ENCODE assay signal across 7 cellular contexts in the genomic region with DNA sequence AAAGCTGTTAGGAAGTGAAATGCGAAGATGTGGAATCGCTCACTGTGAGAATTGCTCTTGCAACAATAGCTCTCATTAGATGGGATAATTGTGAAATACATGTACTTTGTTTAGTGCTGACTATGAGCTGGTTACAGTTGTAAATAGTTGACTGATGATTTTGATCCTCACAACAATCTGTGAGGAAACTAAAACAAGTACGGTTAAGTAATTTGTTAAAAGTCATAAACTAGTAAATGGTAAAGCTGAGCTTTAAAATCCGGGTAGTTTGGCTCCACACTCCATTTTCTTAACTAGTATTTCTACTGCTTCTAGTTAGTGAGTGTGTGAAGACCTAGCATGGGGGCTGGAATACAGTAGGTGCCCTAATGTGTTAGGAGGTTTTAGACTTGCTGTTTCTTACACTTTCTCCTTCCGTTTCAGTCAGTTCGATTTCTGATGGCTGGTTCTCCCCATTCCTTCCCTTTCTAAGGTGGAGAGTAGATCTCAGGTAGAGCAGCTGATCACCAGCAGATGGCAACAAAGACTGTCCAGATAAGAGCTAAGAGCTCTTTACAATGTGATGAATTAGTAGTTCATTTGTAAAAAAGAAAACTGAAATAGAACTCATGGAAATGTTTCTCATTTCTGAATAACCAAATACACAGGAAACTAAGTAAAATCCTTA. TPM values are rescaled to one million over a fixed set of nuclear protein-coding genes. Genes with fewer than 3 reads are reported as not detected.
DNase-seq lines count a peak whose midpoint lies in the region; ATAC-seq and TF ChIP-seq lines count a peak whose summit lies in the region.

No MANE protein-coding gene starts in this region.

- intact Hi-C loops in prostate gland (cut with DNase I), result loop anchor here (2.0 to 10.0 kb wide), 3 partner anchors 166 to 371 kb away; a partner anchor contains a TSS

- H3K27ac Mint-ChIP-seq in GM23338, result no peak overlapping the region

- H3K27me3 Mint-ChIP-seq in GM23338 (ENCODE audit: insufficient read depth, low read depth, poor library complexity), result peaks cover 20% of the 10 kb centered on the region

- H3K27ac ChIP-seq in GM23338 (ENCODE audit: low read depth) (no peak overlapping the region), VCaP (no peak overlapping the region), prostate gland (no peak overlapping the region)

- H3K4me3 ChIP-seq in GM23338, result no peak overlapping the region
- no peak overlapping the region for H3K4me3 ChIP-seq in fibroblast of villous mesenchyme (ENCODE audit: low read depth, low read length)
- H3K4me3 ChIP-seq in prostate gland, result no peak overlapping the region

- no peaks in the 10 kb centered on the region; the same call in 1 of the 2 replicates for H3F3A ChIP-seq in GM23338 (replicated peaks; ENCODE audit: low read depth)

- H3K36me3 ChIP-seq in GM23338 (ENCODE audit: insufficient read depth), result no peaks in the 10 kb centered on the region
- no peaks in the 10 kb centered on the region for H3K36me3 ChIP-seq in prostate gland

- no peaks in the 10 kb centered on the region for H4K20me1 ChIP-seq in GM23338 (replicated peaks; ENCODE audit: insufficient read depth)

- TF ChIP-seq CTCF in GM23338 (conservative IDR thresholded peaks at IDR 0.05; ENCODE audit: low read depth in 2 of 2), result peak; percentile 73 to 75
- TF ChIP-seq CTCF in VCaP (conservative IDR thresholded peaks at IDR 0.05), result peak; percentile 82
- TF ChIP-seq CTCF in fibroblast of villous mesenchyme (IDR thresholded peaks at IDR 0.05; ENCODE audit: insufficient read depth, low read depth, low read length), result peak; percentile 67
- peak in 3 of 4 experiments; percentile 46 to 67 (median 64) for TF ChIP-seq CTCF in prostate gland (IDR thresholded peaks at IDR 0.05)

- no peaks in the 10 kb centered on the region for H3K9me3 ChIP-seq in prostate gland

- H2AFZ ChIP-seq in GM23338, result no peak overlapping the region

- WGBS in prostate gland, result 28% methylated on average over 6 of the region's 6 CpGs

- H3K4me2 ChIP-seq in GM23338, result no peak overlapping the region

- TF ChIP-seq POLR2A in prostate gland (IDR thresholded peaks at IDR 0.05), result no peak

- ATAC-seq in GM23338, result peak; percentile 20

- no peaks in the 10 kb centered on the region for H3K79me2 ChIP-seq in GM23338 (replicated peaks; ENCODE audit: insufficient read depth)

- no peaks in the 10 kb centered on the region for H3K9me2 ChIP-seq in GM23338 (ENCODE audit: insufficient read depth)

- peaks cover 11% of the 10 kb centered on the region for H3K27me3 ChIP-seq in GM23338 (ENCODE audit: insufficient read depth)
- H3K27me3 ChIP-seq in prostate gland (replicated peaks; ENCODE audit: insufficient read depth), result no peaks in the 10 kb centered on the region

- DNase-seq in Daoy (ENCODE audit: low read depth) (peak; percentile 41), GM23338 (ENCODE audit: low spot score) (peak; percentile 70), NCI-H2029 treated with DMSO at 0.1 percent for 48 hours (lab: John Stamatoyannopoulos, UW) (peak; percentile 72), fibroblast of villous mesenchyme (ENCODE audit: low read depth) (peak; percentile 60), prostate gland (ENCODE audit: low spot score) (peak; percentile 30)
- DNase-seq in effector CD8-positive, alpha-beta T cell (lab: John Stamatoyannopoulos, UW), result no peak

- H3K36me3 Mint-ChIP-seq in GM23338 (ENCODE audit: low read depth), result no peaks in the 10 kb centered on the region

- H3K9me3 Mint-ChIP-seq in GM23338, result no peaks in the 10 kb centered on the region

- no peak overlapping the region; the same call in 2 of the 3 replicates for H3K4me3 Mint-ChIP-seq in GM23338

- H3K4me1 Mint-ChIP-seq in GM23338, result peaks cover 16% of the 10 kb centered on the region

- H3K4me1 ChIP-seq in GM23338 (ENCODE audit: insufficient read depth), result no peaks in the 10 kb centered on the region
- H3K4me1 ChIP-seq in prostate gland (replicated peaks), result peaks cover 4% of the 10 kb centered on the region

TF ChIP-seq in GM23338, 12 proteins besides CTCF, POLR2A, EP300 and RAD21:
- no peak for TF ChIP-seq ZNF114 (CRISPR knock-in tag; IDR thresholded peaks at IDR 0.05)
- no peak for TF ChIP-seq POLR2AphosphoS5 (IDR thresholded peaks at IDR 0.05; ENCODE audit: low read depth)

RNA-seq across cellular contexts. Expression of a gene that starts 16.3 kb away (rescaled TPM):
- total RNA-seq in Daoy (2014; rRNA removed; shearing (Covaris generic)), result 9.8 and 20.0 TPM in 2 replicates
- total RNA-seq in GM23338 (2014; rRNA removed; shearing (Covaris generic)), result 15.7 and 16.4 TPM in 2 replicates
- 11.1 and 11.8 TPM in 2 replicates for polyA plus RNA-seq in GM23338 (2016; fragmentation: Nextera tagmentation; extraction: Ambion mirVana)
- 6.8 and 6.9 TPM in 2 replicates for total RNA-seq in fibroblast of villous mesenchyme
- total RNA-seq in prostate gland, result 10 to 100 TPM; 21.1 to 26.6 TPM
